In genomic region chr22:27578937-27579617, GRCh38 we compare ENCODE assay signal across 14 cellular contexts.
"Had no signal": no experiment of that assay in that cellular context is flagged by ENCODE, and none has a peak within 500 bp of the region (broad histone marks: within the 10 kb centered on the region; RNA-seq: fewer than 3 reads in every experiment).

No MANE protein-coding gene starts in this region.

- DNase-seq: activated effector memory CD4-positive, alpha-beta T cell treated with Interleukin-2 at 50 U/mL for 16 hours; activated T-cell treated with anti-CD3 and anti-CD28 coated beads, Interleukin-2, amount 50 U/mL, for 1 hour; aorta; effector memory CD8-positive, alpha-beta T cell; islet precursor cell; small intestine; SW 1271; thyroid gland had no signal

- H3K36me3 Mint-ChIP-seq: activated naive CD4-positive, alpha-beta T cell treated with anti-CD3 and anti-CD28 coated beads, Interleukin-2, amount 50 U/mL, for 72 hours; stimulated activated effector memory CD8-positive, alpha-beta T cell treated with anti-CD3 and anti-CD28 coated beads, Interleukin-12 subunit alpha, Interleukin-12 subunit beta, amount 100 ng/mL, for 72 hours had no signal

- H3K27me3 ChIP-seq: thyroid gland had no signal

- H3K36me3 ChIP-seq: SJSA1, thyroid gland had no signal

- H3K9me3 Mint-ChIP-seq: activated naive CD4-positive, alpha-beta T cell treated with anti-CD3 and anti-CD28 coated beads, Interleukin-2, amount 50 U/mL, for 72 hours; effector memory CD8-positive, alpha-beta T cell; stimulated activated effector memory CD8-positive, alpha-beta T cell treated with anti-CD3 and anti-CD28 coated beads, Interleukin-12 subunit alpha, Interleukin-12 subunit beta, amount 100 ng/mL, for 72 hours had no signal

- H3K9me3 ChIP-seq: SJSA1, thyroid gland had no signal

- H3K4me1 Mint-ChIP-seq: stimulated activated effector memory CD8-positive, alpha-beta T cell treated with anti-CD3 and anti-CD28 coated beads, Interleukin-12 subunit alpha, Interleukin-12 subunit beta, amount 100 ng/mL, for 72 hours had no signal

- ATAC-seq: activated CD4-positive, CD25-positive, alpha-beta regulatory T cell treated with anti-CD3 and anti-CD28 coated beads, Interleukin-2, amount 50 U/mL, for 24 hours; activated naive CD4-positive, alpha-beta T cell treated with anti-CD3 and anti-CD28 coated beads, Interleukin-2, amount 50 U/mL, for 72 hours; effector memory CD8-positive, alpha-beta T cell; left lobe of liver; stimulated activated effector memory CD8-positive, alpha-beta T cell treated with anti-CD3 and anti-CD28 coated beads, Interleukin-12 subunit alpha, Interleukin-12 subunit beta, amount 100 ng/mL, for 72 hours had no signal

- H3K4me1 ChIP-seq: parathyroid adenoma, SJSA1 had no signal

- H3K4me3 ChIP-seq: SJSA1, thyroid gland had no signal

- H3K27ac ChIP-seq: parathyroid adenoma, SJSA1, thyroid gland had no signal

- H3K27ac Mint-ChIP-seq: activated naive CD4-positive, alpha-beta T cell treated with anti-CD3 and anti-CD28 coated beads, Interleukin-2, amount 50 U/mL, for 72 hours; effector memory CD8-positive, alpha-beta T cell; stimulated activated effector memory CD8-positive, alpha-beta T cell treated with anti-CD3 and anti-CD28 coated beads, Interleukin-12 subunit alpha, Interleukin-12 subunit beta, amount 100 ng/mL, for 72 hours had no signal

- H3K4me3 Mint-ChIP-seq: effector memory CD8-positive, alpha-beta T cell; stimulated activated effector memory CD8-positive, alpha-beta T cell treated with anti-CD3 and anti-CD28 coated beads, Interleukin-12 subunit alpha, Interleukin-12 subunit beta, amount 100 ng/mL, for 72 hours had no signal
